ENCODE assay signal across 1 cellular context in genomic region chr16:20646171-20646570, GRCh38. TPM values are rescaled to one million over a fixed set of nuclear protein-coding genes. Genes with fewer than 3 reads are reported as not detected.
"Had no signal": no experiment of that assay in that cellular context is flagged by ENCODE, and none has a peak within 500 bp of the region (broad histone marks: within the 10 kb centered on the region; RNA-seq: fewer than 3 reads in every experiment).

No MANE protein-coding gene starts in this region.

RNA-seq across cellular contexts. Expression of gene ACSM1, which starts 51.3 kb away (rescaled TPM):
- total RNA-seq: temporal lobe had no signal
